Comparison of ENCODE assay signal across 9 cellular contexts in genomic region chr1:152461544-152461943, GRCh38. TPM values are rescaled to one million over a fixed set of nuclear protein-coding genes. Genes with fewer than 3 reads are reported as not detected.
A peak's percentile ranks its signal among the peaks of the same experiment; 100 is the strongest.
DNase-seq lines count a peak whose midpoint lies in the region; ATAC-seq, FAIRE-seq and TF ChIP-seq lines count a peak whose summit lies in the region.
"Had no signal": no experiment of that assay in that cellular context is flagged by ENCODE, and none has a peak within 500 bp of the region (broad histone marks: within the 10 kb centered on the region; RNA-seq: fewer than 3 reads in every experiment).

No MANE protein-coding gene starts in this region.

- TF ChIP-seq CTCF in BJ (IDR thresholded peaks at IDR 0.05; ENCODE audit: insufficient read depth, low read depth, low read length) (peak; percentile 65), Panc1 (IDR thresholded peaks at IDR 0.05) (peak; percentile 83), retinal pigment epithelial cell (conservative IDR thresholded peaks at IDR 0.05; ENCODE audit: low read depth, low read length) (peak; percentile 63)

- ATAC-seq in HG02759 (IDR thresholded peaks at IDR 0.05; ENCODE audit: unreplicated experiment) (peak; percentile 34), Panc1 (peak; percentile 84)

- no peak for DNase-seq in BJ (ENCODE audit: low read depth)
- no peak for DNase-seq in Panc1 (ENCODE audit: low read depth, low spot score)
- DNase-seq in activated T-helper 1 cell treated with anti-CD3 and anti-CD28 coated beads, Interleukin-2, amount 50 U/mL, for 16 hours (ENCODE audit: low read depth in 1 of 2, low spot score in 1 of 2) = peak; percentile 24 to 32
- peak; percentile 55 for DNase-seq in globus pallidus (ENCODE audit: low spot score)
- no peak for DNase-seq in retinal pigment epithelial cell (ENCODE audit: low read depth)
- no peak for DNase-seq in GM19240 (ENCODE audit: insufficient read length, low spot score)
- no peak for DNase-seq in GM19239 (ENCODE audit: insufficient read length, low spot score)

- no peak overlapping the region for H3K27ac ChIP-seq in Panc1 (ENCODE audit: low read length)

- H3K9me3 ChIP-seq in Panc1 (ENCODE audit: control insufficient read depth, insufficient read depth, low read depth, low read length) = peaks cover 7% of the 10 kb centered on the region

- POLR2A ChIA-PET in BJ (lab: Charles Lee) (no interaction called here), Panc1 (lab: Charles Lee) (no interaction called here)

- intact Hi-C loops in Panc1 (cut with micrococcal nuclease; ENCODE audit: unreplicated experiment) = no loop called here

- H3K4me3 ChIP-seq in BJ (ENCODE audit: low read depth, low read length) = no peak overlapping the region
- H3K4me3 ChIP-seq in Panc1 (ENCODE audit: low read depth in 2 of 2, low read length in 2 of 2) = no peak overlapping the region
- H3K4me3 ChIP-seq in retinal pigment epithelial cell (ENCODE audit: low read length) = no peak overlapping the region

- H3K36me3 ChIP-seq in BJ (ENCODE audit: control insufficient read depth, insufficient read depth, low read length) = no peaks in the 10 kb centered on the region
- no peaks in the 10 kb centered on the region for H3K36me3 ChIP-seq in Panc1 (ENCODE audit: control insufficient read depth, insufficient read depth, low read length)

- no peaks in the 10 kb centered on the region for H3K4me1 ChIP-seq in Panc1 (ENCODE audit: control insufficient read depth, insufficient read depth, low read length)

- no peak for FAIRE-seq in GM19239 (lab: Jason Lieb, UNC)

- no peaks in the 10 kb centered on the region for H3K27me3 ChIP-seq in BJ (ENCODE audit: control insufficient read depth, insufficient read depth, low read length)
- no peaks in the 10 kb centered on the region for H3K27me3 ChIP-seq in Panc1 (ENCODE audit: control insufficient read depth, insufficient read depth, low read length)

- CTCF ChIA-PET in BJ (lab: Yijun Ruan, JAX) (interaction anchor here (0.7 to 1.4 kb wide), 5 partner anchors 9 to 282 kb away, joined by 3 to 5 read pairs (median 3); partner anchors contain the start of gene FLG2), Panc1 (lab: Charles Lee) (no interaction called here)

- in situ Hi-C loops in Panc1 (cut with HindIII; ENCODE audit: low pct_unique_long_range_greater_than_20kb, low sequenced_read_pairs) = no loop called here

- no TSS peak for BruUV-seq in Panc1 (replicated peaks; lab: Mats Ljungman, UMichigan)

RNA-seq across cellular contexts. Expression of gene CRNN, which starts 47.5 kb away (rescaled TPM):
- polyA plus RNA-seq in BJ (2011; rRNA removed) = not detected in 2 replicates
- polyA minus RNA-seq in BJ (2011; rRNA and poly(A)+ RNA removed) = not detected in 2 replicates
- total RNA-seq in Panc1 (2021; ENCODE audit: unreplicated experiment) = not detected
- not detected for polyA plus RNA-seq in Panc1 (2012; ENCODE audit: insufficient read length)
- total RNA-seq: temporal lobe had no signal

RNA-seq across cellular contexts. Expression of gene LCE5A, which starts 49.1 kb away (rescaled TPM):
- not detected in 2 replicates for polyA plus RNA-seq in BJ (2011; rRNA removed)
- polyA minus RNA-seq in BJ (2011; rRNA and poly(A)+ RNA removed) = not detected in 2 replicates
- not detected for total RNA-seq in Panc1 (2021; ENCODE audit: unreplicated experiment)
- not detected for polyA plus RNA-seq in Panc1 (2012; ENCODE audit: insufficient read length)
- total RNA-seq: temporal lobe had no signal

RNA-seq across cellular contexts. Expression of gene CRCT1, which starts 52.7 kb away (rescaled TPM):
- polyA plus RNA-seq in BJ (2011; rRNA removed) = not detected in 2 replicates
- 0.28 TPM in 1 of 2 replicates, not detected in the other for polyA minus RNA-seq in BJ (2011; rRNA and poly(A)+ RNA removed)
- not detected for total RNA-seq in Panc1 (2021; ENCODE audit: unreplicated experiment)
- polyA plus RNA-seq in Panc1 (2012; ENCODE audit: insufficient read length) = not detected
- total RNA-seq: temporal lobe had no signal

Comparison
In these comparisons a context has a peak if more than half of its experiments do, and no peak if none do; other contexts are left out.
1. DNase-seq: peak in activated T-helper 1 cell treated with anti-CD3 and anti-CD28 coated beads, Interleukin-2, amount 50 U/mL, for 16 hours (2 of 2) and globus pallidus (single experiment); none in BJ (single experiment), Panc1 (single experiment), retinal pigment epithelial cell (single experiment), GM19240 (single experiment) and GM19239 (single experiment).
2. Peak in every context shown above with its lines, with median percentiles within 50 percentile points of each other: CTCF ChIP-seq.